In the genomic region with DNA sequence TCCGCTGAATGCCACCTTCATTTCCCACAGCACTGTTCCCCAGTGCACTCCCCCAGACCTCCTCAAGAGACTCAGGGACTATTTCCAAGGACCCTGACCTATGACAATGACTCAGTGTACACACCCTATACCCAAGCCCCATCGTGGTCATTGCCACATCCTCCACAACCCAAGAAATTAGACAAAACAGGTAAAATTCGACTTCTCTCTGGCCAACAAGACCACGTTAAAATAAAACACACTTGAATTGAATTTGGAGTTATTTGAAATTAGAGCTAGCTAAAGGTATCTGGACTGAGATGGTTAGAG, we compare ENCODE assay signal across 14 cellular contexts.
DNase-seq lines count a peak whose midpoint lies in the region; ATAC-seq lines count a peak whose summit lies in the region.
"Had no signal": no experiment of that assay in that cellular context is flagged by ENCODE, and none has a peak within 500 bp of the region (broad histone marks: within the 10 kb centered on the region; RNA-seq: fewer than 3 reads in every experiment).

No MANE protein-coding gene starts in this region.

- CTCF ChIA-PET in activated CD8-positive, alpha-beta T cell treated with anti-CD3 and anti-CD28 coated beads, Interleukin-2, amount 10 ng/mL, durations not matched to agents 7 days and 5 days (lab: Charles Lee): no interaction called here

- ATAC-seq in activated naive CD8-positive, alpha-beta T cell treated with anti-CD3 and anti-CD28 coated beads, Interleukin-2, amount 50 U/mL, for 24 hours: peak; percentile 73
- ATAC-seq in activated CD8-positive, alpha-beta T cell treated with anti-CD3 and anti-CD28 coated beads, Interleukin-2, amount 10 ng/mL, durations not matched to agents 7 days and 5 days: peak; percentile 42
- peak; percentile 46 for ATAC-seq in stimulated activated effector memory CD8-positive, alpha-beta T cell treated with anti-CD3 and anti-CD28 coated beads, Interleukin-12 subunit alpha, Interleukin-12 subunit beta, amount 100 ng/mL, for 72 hours

- H3K4me3 Mint-ChIP-seq in activated naive CD8-positive, alpha-beta T cell treated with anti-CD3 and anti-CD28 coated beads, Interleukin-2, amount 50 U/mL, for 24 hours: no peak overlapping the region
- H3K4me3 Mint-ChIP-seq in activated naive CD8-positive, alpha-beta T cell treated with anti-CD3 and anti-CD28 coated beads for 36 hours: no peak overlapping the region
- no peak overlapping the region for H3K4me3 Mint-ChIP-seq in activated CD8-positive, alpha-beta T cell treated with anti-CD3 and anti-CD28 coated beads, Interleukin-2, amount 10 ng/mL, durations not matched to agents 7 days and 5 days
- no peak overlapping the region for H3K4me3 Mint-ChIP-seq in stimulated activated effector memory CD8-positive, alpha-beta T cell treated with anti-CD3 and anti-CD28 coated beads, Interleukin-12 subunit alpha, Interleukin-12 subunit beta, amount 100 ng/mL, for 72 hours
- H3K4me3 Mint-ChIP-seq: CD4-positive, alpha-beta T cell had no signal

- H3K27me3 Mint-ChIP-seq in activated naive CD8-positive, alpha-beta T cell treated with anti-CD3 and anti-CD28 coated beads, Interleukin-2, amount 50 U/mL, for 24 hours: peaks cover 9% of the 10 kb centered on the region
- H3K27me3 Mint-ChIP-seq in activated naive CD8-positive, alpha-beta T cell treated with anti-CD3 and anti-CD28 coated beads for 36 hours: no peaks in the 10 kb centered on the region
- H3K27me3 Mint-ChIP-seq in activated CD8-positive, alpha-beta T cell treated with anti-CD3 and anti-CD28 coated beads, Interleukin-2, amount 10 ng/mL, durations not matched to agents 7 days and 5 days (ENCODE audit: low read depth): peaks cover 22% of the 10 kb centered on the region

- peaks cover 9% of the 10 kb centered on the region for H3K4me1 Mint-ChIP-seq in activated naive CD8-positive, alpha-beta T cell treated with anti-CD3 and anti-CD28 coated beads, Interleukin-2, amount 50 U/mL, for 24 hours
- peaks cover 5% of the 10 kb centered on the region for H3K4me1 Mint-ChIP-seq in activated naive CD8-positive, alpha-beta T cell treated with anti-CD3 and anti-CD28 coated beads for 36 hours
- H3K4me1 Mint-ChIP-seq in activated CD8-positive, alpha-beta T cell treated with anti-CD3 and anti-CD28 coated beads, Interleukin-2, amount 10 ng/mL, durations not matched to agents 7 days and 5 days (ENCODE audit: low read depth): peaks cover 19% of the 10 kb centered on the region
- H3K4me1 Mint-ChIP-seq in stimulated activated effector memory CD8-positive, alpha-beta T cell treated with anti-CD3 and anti-CD28 coated beads, Interleukin-12 subunit alpha, Interleukin-12 subunit beta, amount 100 ng/mL, for 72 hours: peaks cover 4% of the 10 kb centered on the region

- H3K36me3 Mint-ChIP-seq in activated naive CD8-positive, alpha-beta T cell treated with anti-CD3 and anti-CD28 coated beads, Interleukin-2, amount 50 U/mL, for 24 hours (ENCODE audit: low read depth): no peaks in the 10 kb centered on the region
- H3K36me3 Mint-ChIP-seq in activated naive CD8-positive, alpha-beta T cell treated with anti-CD3 and anti-CD28 coated beads for 36 hours: no peaks in the 10 kb centered on the region
- H3K36me3 Mint-ChIP-seq in activated CD8-positive, alpha-beta T cell treated with anti-CD3 and anti-CD28 coated beads, Interleukin-2, amount 10 ng/mL, durations not matched to agents 7 days and 5 days (ENCODE audit: low read depth): no peaks in the 10 kb centered on the region
- H3K36me3 Mint-ChIP-seq in stimulated activated effector memory CD8-positive, alpha-beta T cell treated with anti-CD3 and anti-CD28 coated beads, Interleukin-12 subunit alpha, Interleukin-12 subunit beta, amount 100 ng/mL, for 72 hours: no peaks in the 10 kb centered on the region

- peak; percentile 7 for DNase-seq in activated naive CD8-positive, alpha-beta T cell treated with anti-CD3 and anti-CD28 coated beads, Interleukin-2, amount 50 U/mL, for 24 hours
- no peak for DNase-seq in activated naive CD8-positive, alpha-beta T cell treated with anti-CD3 and anti-CD28 coated beads for 36 hours
- DNase-seq in activated CD8-positive, alpha-beta T cell treated with anti-CD3 and anti-CD28 coated beads, Interleukin-2, amount 10 ng/mL, durations not matched to agents 7 days and 5 days: peak; percentile 39
- no peak for DNase-seq in stimulated activated effector memory CD8-positive, alpha-beta T cell treated with anti-CD3 and anti-CD28 coated beads, Interleukin-12 subunit alpha, Interleukin-12 subunit beta, amount 100 ng/mL, for 72 hours (ENCODE audit: low spot score in 2 of 2)
- no peak for DNase-seq in stimulated activated CD4-positive, alpha-beta T cell treated with anti-CD3 and anti-CD28 coated beads, Interleukin-1b, Interleukin-23, amount 100 ng/mL, for 48 hours
- no peak for DNase-seq in dermis blood vessel endothelial cell
- DNase-seq in NCI-H446 treated with DMSO at 0.1 percent for 48 hours (lab: John Stamatoyannopoulos, UW): no peak
- DNase-seq: CD4-positive, alpha-beta T cell; H7; KBM-7; MG63; NCI-H1105 treated with DMSO at 0.1 percent for 48 hours; NCI-H524 treated with DMSO at 0.1 percent for 48 hours; NK-92 treated with Interleukin-12 subunit alpha and Interleukin-12 subunit beta, amount 100 ng/mL, for 24 hours had no signal

- POLR2A ChIA-PET in activated CD8-positive, alpha-beta T cell treated with anti-CD3 and anti-CD28 coated beads, Interleukin-2, amount 10 ng/mL, durations not matched to agents 7 days and 5 days (lab: Charles Lee): no interaction called here

- H3K27ac Mint-ChIP-seq in activated naive CD8-positive, alpha-beta T cell treated with anti-CD3 and anti-CD28 coated beads, Interleukin-2, amount 50 U/mL, for 24 hours: no peak overlapping the region
- no peak overlapping the region for H3K27ac Mint-ChIP-seq in activated naive CD8-positive, alpha-beta T cell treated with anti-CD3 and anti-CD28 coated beads for 36 hours
- H3K27ac Mint-ChIP-seq in activated CD8-positive, alpha-beta T cell treated with anti-CD3 and anti-CD28 coated beads, Interleukin-2, amount 10 ng/mL, durations not matched to agents 7 days and 5 days: peak overlapping the region; percentile 19
- H3K27ac Mint-ChIP-seq in stimulated activated effector memory CD8-positive, alpha-beta T cell treated with anti-CD3 and anti-CD28 coated beads, Interleukin-12 subunit alpha, Interleukin-12 subunit beta, amount 100 ng/mL, for 72 hours: no peak overlapping the region
- H3K27ac Mint-ChIP-seq: CD4-positive, alpha-beta T cell had no signal

- H3K9me3 Mint-ChIP-seq in activated naive CD8-positive, alpha-beta T cell treated with anti-CD3 and anti-CD28 coated beads, Interleukin-2, amount 50 U/mL, for 24 hours: no peaks in the 10 kb centered on the region
- H3K9me3 Mint-ChIP-seq in activated naive CD8-positive, alpha-beta T cell treated with anti-CD3 and anti-CD28 coated beads for 36 hours: no peaks in the 10 kb centered on the region
- H3K9me3 Mint-ChIP-seq in activated CD8-positive, alpha-beta T cell treated with anti-CD3 and anti-CD28 coated beads, Interleukin-2, amount 10 ng/mL, durations not matched to agents 7 days and 5 days (ENCODE audit: insufficient read depth): no peaks in the 10 kb centered on the region
- no peaks in the 10 kb centered on the region for H3K9me3 Mint-ChIP-seq in stimulated activated effector memory CD8-positive, alpha-beta T cell treated with anti-CD3 and anti-CD28 coated beads, Interleukin-12 subunit alpha, Interleukin-12 subunit beta, amount 100 ng/mL, for 72 hours
- H3K9me3 Mint-ChIP-seq: CD4-positive, alpha-beta T cell had no signal

Comparison
In these comparisons a context has a peak if more than half of its experiments do, and no peak if none do; other contexts are left out.
1. DNase-seq: peak in activated naive CD8-positive, alpha-beta T cell treated with anti-CD3 and anti-CD28 coated beads, Interleukin-2, amount 50 U/mL, for 24 hours (single experiment) and activated CD8-positive, alpha-beta T cell treated with anti-CD3 and anti-CD28 coated beads, Interleukin-2, amount 10 ng/mL, durations not matched to agents 7 days and 5 days (single experiment); none in activated naive CD8-positive, alpha-beta T cell treated with anti-CD3 and anti-CD28 coated beads for 36 hours (single experiment), stimulated activated effector memory CD8-positive, alpha-beta T cell treated with anti-CD3 and anti-CD28 coated beads, Interleukin-12 subunit alpha, Interleukin-12 subunit beta, amount 100 ng/mL, for 72 hours (0 of 2), stimulated activated CD4-positive, alpha-beta T cell treated with anti-CD3 and anti-CD28 coated beads, Interleukin-1b, Interleukin-23, amount 100 ng/mL, for 48 hours (single experiment), dermis blood vessel endothelial cell (single experiment) and NCI-H446 treated with DMSO at 0.1 percent for 48 hours (single experiment).
2. Peak in every context shown above with its lines, with median percentiles within 50 percentile points of each other: ATAC-seq.